14 cellular contexts compared by ENCODE assay signal in the genomic region with DNA sequence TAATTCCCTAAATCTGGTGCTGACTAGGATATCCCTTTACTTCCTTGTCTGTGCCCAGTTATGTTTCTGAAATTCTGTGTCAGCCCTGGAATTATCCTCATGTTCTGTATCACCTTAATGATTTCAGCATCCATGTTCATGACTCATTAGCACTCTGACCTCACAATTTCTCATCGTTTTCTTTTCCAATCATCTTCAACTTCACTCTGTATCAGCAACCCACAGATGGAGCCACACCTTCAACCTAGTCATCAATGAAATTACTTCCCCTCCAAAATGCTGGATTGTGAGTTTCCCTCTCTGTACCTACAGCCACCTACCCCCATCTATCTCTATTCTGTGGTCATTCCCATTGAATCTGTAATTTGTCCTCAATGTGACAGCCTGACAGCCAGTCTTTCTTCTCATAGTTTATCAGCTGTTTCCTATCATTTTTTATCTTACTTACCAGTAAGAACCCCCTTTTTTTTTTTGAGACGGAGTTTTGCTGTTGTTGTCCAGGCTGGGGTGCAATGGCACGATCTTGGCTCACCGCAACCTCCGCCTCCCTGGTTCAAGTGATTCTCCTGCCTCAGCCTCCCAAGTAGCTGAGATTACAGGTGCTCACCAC. TPM values are rescaled to one million over a fixed set of nuclear protein-coding genes. Genes with fewer than 3 reads are reported as not detected.
A peak's percentile ranks its signal among the peaks of the same experiment; 100 is the strongest.
DNase-seq lines count a peak whose midpoint lies in the region; ATAC-seq and TF ChIP-seq lines count a peak whose summit lies in the region.
"Had no signal": no experiment of that assay in that cellular context is flagged by ENCODE, and none has a peak within 500 bp of the region (broad histone marks: within the 10 kb centered on the region; RNA-seq: fewer than 3 reads in every experiment).

No MANE protein-coding gene starts in this region.

- no peak overlapping the region for H3K4me3 Mint-ChIP-seq in MCF 10A (ENCODE audit: unreplicated experiment)
- H3K4me3 Mint-ChIP-seq in glutamatergic neuron (ENCODE audit: unreplicated experiment), result no peak overlapping the region
- H3K4me3 Mint-ChIP-seq: activated B cell treated with CpG ODN at 0.5 μM for 24 hours had no signal

- intact Hi-C loops in MCF 10A (cut with micrococcal nuclease), result loop anchor here (10.0 kb wide), 1 partner anchor 57 kb away; no protein-coding TSS in a partner anchor
- intact Hi-C loops in breast epithelium (cut with DNase I; ENCODE audit: low total_unique reads), result no loop called here

- H3K4me1 ChIP-seq in breast epithelium, result no peaks in the 10 kb centered on the region

- H3K9me3 Mint-ChIP-seq in MCF 10A (ENCODE audit: unreplicated experiment), result no peaks in the 10 kb centered on the region
- H3K9me3 Mint-ChIP-seq in glutamatergic neuron (ENCODE audit: unreplicated experiment), result peaks cover 5% of the 10 kb centered on the region

- H3K36me3 Mint-ChIP-seq in MCF 10A (ENCODE audit: insufficient read depth, unreplicated experiment) (peaks cover 6% of the 10 kb centered on the region), glutamatergic neuron (ENCODE audit: unreplicated experiment) (peaks cover 5% of the 10 kb centered on the region)

- CTCF ChIA-PET in MCF 10A (lab: Yijun Ruan, JAX), result interaction anchor here (0.6 to 6.4 kb wide), 4 partner anchors 10 to 841 kb away, joined by 3 to 21 read pairs (median 4); no protein-coding TSS in a partner anchor
- CTCF ChIA-PET in RWPE1 (lab: Yijun Ruan, JAX), result no interaction called here

- H3K36me3 ChIP-seq in breast epithelium, result no peaks in the 10 kb centered on the region
- H3K36me3 ChIP-seq: left ventricle myocardium inferior, upper lobe of right lung had no signal

- TF ChIP-seq POLR2A in breast epithelium (IDR thresholded peaks at IDR 0.05), result no peak

- no peak overlapping the region for H3K4me3 ChIP-seq in breast epithelium
- no peak overlapping the region for H3K4me3 ChIP-seq in epithelial cell of esophagus (ENCODE audit: low read length)
- H3K4me3 ChIP-seq: left ventricle myocardium inferior, upper lobe of right lung had no signal

- BruUV-seq in MCF 10A (replicated peaks; lab: Mats Ljungman, UMichigan), result no TSS peak

- peaks cover 13% of the 10 kb centered on the region for H3K4me1 Mint-ChIP-seq in MCF 10A (ENCODE audit: insufficient read depth, unreplicated experiment)
- peaks cover 2% of the 10 kb centered on the region for H3K4me1 Mint-ChIP-seq in glutamatergic neuron (ENCODE audit: low read depth, unreplicated experiment)

- H3K27ac Mint-ChIP-seq in MCF 10A (ENCODE audit: low read depth, unreplicated experiment) (peak overlapping the region; percentile 37), glutamatergic neuron (ENCODE audit: unreplicated experiment) (no peak overlapping the region)
- H3K27ac Mint-ChIP-seq: activated B cell treated with CpG ODN at 0.5 μM for 24 hours had no signal

- ATAC-seq in HG02763 (IDR thresholded peaks at IDR 0.05; ENCODE audit: unreplicated experiment), result no peak
- ATAC-seq: esophagus mucosa, upper lobe of right lung had no signal

- TF ChIP-seq CTCF in MCF 10A (IDR thresholded peaks at IDR 0.05; ENCODE audit: unreplicated experiment), result no peak
- no peak for TF ChIP-seq CTCF in breast epithelium (IDR thresholded peaks at IDR 0.05)
- no peak for TF ChIP-seq CTCF in RWPE1 (conservative IDR thresholded peaks at IDR 0.05; ENCODE audit: low read depth)
- TF ChIP-seq CTCF in epithelial cell of esophagus (IDR thresholded peaks at IDR 0.05; ENCODE audit: insufficient read depth, low read depth, low read length, missing control alignments), result no peak
- no peak for TF ChIP-seq CTCF in glutamatergic neuron (IDR thresholded peaks at IDR 0.05; ENCODE audit: partially characterized antibody, unreplicated experiment)

- peak; percentile 56 for DNase-seq in MCF 10A (ENCODE audit: unreplicated experiment)
- no peak for DNase-seq in breast epithelium (ENCODE audit: low spot score in 2 of 2)
- peak; percentile 86 for DNase-seq in RWPE1 (ENCODE audit: low spot score)
- DNase-seq in epithelial cell of esophagus (ENCODE audit: low read depth), result peak; percentile 95
- DNase-seq in stimulated activated CD4-positive, alpha-beta T cell treated with anti-CD3 and anti-CD28 coated beads, Interleukin-4, amount 100 ng/mL, for 24 hours, result peak; percentile 44
- DNase-seq in amniotic stem cell (lab: John Stamatoyannopoulos, UW), result no peak
- no peak for DNase-seq in glutamatergic neuron
- DNase-seq: activated B cell treated with CpG ODN at 0.5 μM for 24 hours; CD8-positive, alpha-beta memory T cell; left ventricle myocardium inferior; NCI-H1417; upper lobe of right lung had no signal

- H3K27me3 ChIP-seq in breast epithelium, result no peaks in the 10 kb centered on the region
- H3K27me3 ChIP-seq: upper lobe of right lung had no signal

- H3K9me3 ChIP-seq in breast epithelium, result no peaks in the 10 kb centered on the region
- H3K9me3 ChIP-seq: upper lobe of right lung had no signal

- H3K27me3 Mint-ChIP-seq in MCF 10A (ENCODE audit: insufficient read depth, unreplicated experiment) (no peaks in the 10 kb centered on the region), glutamatergic neuron (ENCODE audit: unreplicated experiment) (peaks cover 2% of the 10 kb centered on the region)
- H3K27me3 Mint-ChIP-seq: CD8-positive, alpha-beta memory T cell had no signal

- POLR2A ChIA-PET in MCF 10A (lab: Yijun Ruan, JAX), result interaction anchor here (0.7 to 1.4 kb wide), 4 partner anchors 9 to 208 kb away, joined by 3 to 5 read pairs (median 4); no protein-coding TSS in a partner anchor
- POLR2A ChIA-PET in RWPE1 (lab: Yijun Ruan, JAX; ENCODE audit: low non-redundant PET), result no interaction called here

- H3K27ac ChIP-seq in breast epithelium, result no peak overlapping the region
- no peak overlapping the region for H3K27ac ChIP-seq in RWPE1
- H3K27ac ChIP-seq: left ventricle myocardium inferior, upper lobe of right lung had no signal

RNA-seq across cellular contexts. Expression of a gene that starts 3.1 kb away (rescaled TPM):
- total RNA-seq in MCF 10A (2022) (108 and 115 TPM in 2 replicates), breast epithelium (100 to 1,000 TPM; 573 to 722 (median 615) TPM), glutamatergic neuron (ENCODE audit: unreplicated experiment) (37.7 TPM)

Comparison
In these comparisons a context has a peak if more than half of its experiments do, and no peak if none do; other contexts are left out.
1. DNase-seq: peak in MCF 10A (single experiment), RWPE1 (single experiment), epithelial cell of esophagus (single experiment) and stimulated activated CD4-positive, alpha-beta T cell treated with anti-CD3 and anti-CD28 coated beads, Interleukin-4, amount 100 ng/mL, for 24 hours (single experiment); none in breast epithelium (0 of 2), amniotic stem cell (single experiment) and glutamatergic neuron (single experiment).